ENCODE assay signal across 15 cellular contexts in genomic region chr2:7570247-7570646, GRCh38.
"Had no signal": no experiment of that assay in that cellular context is flagged by ENCODE, and none has a peak within 500 bp of the region (broad histone marks: within the 10 kb centered on the region; RNA-seq: fewer than 3 reads in every experiment).

No MANE protein-coding gene starts in this region.

- H3K36me3 Mint-ChIP-seq: natural killer cell had no signal

- H3K4me3 Mint-ChIP-seq: activated B cell treated with CpG ODN at 0.5 μM for 24 hours, natural killer cell had no signal

- H3K4me1 Mint-ChIP-seq: activated B cell treated with CpG ODN at 0.5 μM for 24 hours, natural killer cell had no signal

- H3K27me3 Mint-ChIP-seq: activated B cell treated with CpG ODN at 0.5 μM for 24 hours had no signal

- DNase-seq: activated B cell treated with CpG ODN at 0.5 μM for 24 hours; activated CD4-positive, alpha-beta T cell treated with anti-CD3 and anti-CD28 coated beads for 4 hours; activated CD8-positive, alpha-beta memory T cell treated with anti-CD3 and anti-CD28 coated beads, Interleukin-2, amount 50 U/mL, for 48 hours; cerebellar nuclear complex; glutamatergic neuron; hippocampal formation; kidney glomerular epithelial cell; left lung; natural killer cell; stimulated activated CD4-positive, alpha-beta T cell treated with anti-CD3 and anti-CD28 coated beads, Interleukin-4, amount 100 ng/mL, for 1 hour; stimulated activated naive CD4-positive, alpha-beta T cell; substantia nigra; T1000; tibial artery had no signal

- H3K27ac Mint-ChIP-seq: activated B cell treated with CpG ODN at 0.5 μM for 24 hours, natural killer cell had no signal

- H3K9me3 Mint-ChIP-seq: activated B cell treated with CpG ODN at 0.5 μM for 24 hours, natural killer cell had no signal

- ATAC-seq: left lung, natural killer cell, SK-N-SH treated with all-trans-retinoic acid at 6 μM for 48 hours had no signal
